17 cellular contexts compared by ENCODE assay signal in the genomic region with DNA sequence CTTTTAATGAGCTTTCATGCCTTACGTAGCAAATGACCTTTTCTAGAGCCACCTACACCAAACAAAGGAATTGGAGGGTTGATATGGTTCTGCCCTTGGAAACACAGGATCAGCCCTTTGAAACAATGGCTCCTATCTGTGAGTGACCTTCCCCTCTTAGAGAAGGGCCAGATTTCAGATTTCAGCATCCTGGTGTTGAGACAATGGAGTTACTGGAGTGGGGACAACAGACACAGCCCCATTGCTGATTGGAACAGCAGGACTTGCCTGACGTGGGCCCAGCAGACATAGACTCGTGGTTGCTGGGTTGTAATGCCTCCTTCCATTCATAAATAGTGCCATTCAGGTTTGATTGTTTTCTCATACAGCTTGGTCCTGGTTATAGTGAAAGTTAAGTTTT.
DNase-seq lines count a peak whose midpoint lies in the region; ATAC-seq and TF ChIP-seq lines count a peak whose summit lies in the region.
"Had no signal": no experiment of that assay in that cellular context is flagged by ENCODE, and none has a peak within 500 bp of the region (broad histone marks: within the 10 kb centered on the region; RNA-seq: fewer than 3 reads in every experiment).

No MANE protein-coding gene starts in this region.

- no peaks in the 10 kb centered on the region for H3K9me2 ChIP-seq in PC-3 (replicated peaks; ENCODE audit: low read length)

- no peaks in the 10 kb centered on the region for H4K20me1 ChIP-seq in PC-3 (ENCODE audit: low read length)

- no peaks in the 10 kb centered on the region for H3K36me3 ChIP-seq in PC-3 (ENCODE audit: low read depth, low read length)
- H3K36me3 ChIP-seq in endodermal cell (ENCODE audit: control insufficient read depth, insufficient read depth, low read length) = no peaks in the 10 kb centered on the region
- no peaks in the 10 kb centered on the region for H3K36me3 ChIP-seq in mesodermal cell (ENCODE audit: control insufficient read depth, insufficient read depth, low read length)
- H3K36me3 ChIP-seq in thyroid gland = no peaks in the 10 kb centered on the region
- H3K36me3 ChIP-seq: prostate gland, SJCRH30 had no signal

- POLR2A ChIA-PET in PC-3 (lab: Charles Lee; ENCODE audit: unreplicated experiment) = interaction anchor here (1.4 kb wide), 1 partner anchor 22 kb away, joined by 8 read pairs; no protein-coding TSS in a partner anchor
- POLR2A ChIA-PET in activated CD4-positive, alpha-beta memory T cell treated with anti-CD3 and anti-CD28 coated beads for 36 hours (lab: Charles Lee) = no interaction called here

- intact Hi-C loops in PC-3 (cut with micrococcal nuclease) = loop anchor here (2.0 to 10.0 kb wide), 6 partner anchors 26 to 212 kb away; partner anchors contain the start of gene GALNT10
- intact Hi-C loops in thyroid gland (cut with DNase I) = no loop called here
- intact Hi-C loops in activated CD4-positive, alpha-beta memory T cell treated with anti-CD3 and anti-CD28 coated beads for 36 hours (cut with micrococcal nuclease) = no loop called here

- peak overlapping the region; percentile 90 for H3K4me2 ChIP-seq in PC-3 (ENCODE audit: low read length)

- WGBS in endodermal cell (ENCODE audit: insufficient coverage in 1 of 2, insufficient read length in 1 of 2), 2 experiments = 7 to 24% methylated on average over 3 of the region's 3 CpGs
- WGBS in mesodermal cell (ENCODE audit: insufficient coverage in 2 of 2), 2 experiments = 67 to 100% methylated on average over 1 of the region's 3 CpGs
- WGBS in thyroid gland, 2 donors = 74 to 80% methylated on average over 3 of the region's 3 CpGs

- H3K9ac ChIP-seq in PC-3 (ENCODE audit: low read length) (peak overlapping the region; percentile 50; the same call in 1 of the 2 replicates), endodermal cell (ENCODE audit: extremely low read depth, low read length, poor library complexity, severe bottlenecking) (peak overlapping the region; percentile 85)

- H3K4me1 ChIP-seq in PC-3 (ENCODE audit: insufficient read depth, low read length) = peaks cover 53% of the 10 kb centered on the region
- peaks cover 29% of the 10 kb centered on the region for H3K4me1 ChIP-seq in endodermal cell (ENCODE audit: control insufficient read depth, insufficient read depth, low read length)
- H3K4me1 ChIP-seq in mesodermal cell (ENCODE audit: control insufficient read depth, insufficient read depth, low read length, poor library complexity, severe bottlenecking) = peaks cover 38% of the 10 kb centered on the region
- H3K4me1 ChIP-seq in thyroid gland = peaks cover 23 to 29% of the 10 kb centered on the region in 2 donors
- H3K4me1 ChIP-seq: foreskin keratinocyte had no signal

- TSS peak; percentile 57 for BruUV-seq in PC-3 (replicated peaks; lab: Mats Ljungman, UMichigan)

- H3K9me3 Mint-ChIP-seq in endodermal cell = no peaks in the 10 kb centered on the region
- no peaks in the 10 kb centered on the region for H3K9me3 Mint-ChIP-seq in activated CD4-positive, alpha-beta memory T cell treated with anti-CD3 and anti-CD28 coated beads for 36 hours
- H3K9me3 Mint-ChIP-seq: activated naive CD8-positive, alpha-beta T cell treated with anti-CD3 and anti-CD28 coated beads, Interleukin-2, amount 10 ng/mL, durations not matched to agents 7 days and 5 days; CD8-positive, alpha-beta T cell; dendritic cell treated with granulocyte-macrophage colony-stimulating factor and Interleukin-4, amounts not matched to agents 40 ng/mL and 50 ng/mL, for 4 days had no signal

- no peak for TF ChIP-seq POLR2A in thyroid gland (IDR thresholded peaks at IDR 0.05)

- H3K27ac ChIP-seq in PC-3 (ENCODE audit: low read length) = peak overlapping the region; percentile 80
- H3K27ac ChIP-seq in endodermal cell (ENCODE audit: low read depth, low read length) = peak overlapping the region; percentile 54
- peak overlapping the region; percentile 58 for H3K27ac ChIP-seq in mesodermal cell (ENCODE audit: low read depth, low read length, severe bottlenecking)
- peak overlapping the region; percentile 67 to 87 (median 73) for H3K27ac ChIP-seq in thyroid gland
- H3K27ac ChIP-seq: foreskin keratinocyte, SJCRH30 had no signal

- H3K9me3 ChIP-seq in PC-3 (ENCODE audit: low read length) = no peaks in the 10 kb centered on the region
- H3K9me3 ChIP-seq in endodermal cell (ENCODE audit: control insufficient read depth, low read length) = no peaks in the 10 kb centered on the region
- no peaks in the 10 kb centered on the region for H3K9me3 ChIP-seq in mesodermal cell (ENCODE audit: control insufficient read depth, low read length)
- no peaks in the 10 kb centered on the region for H3K9me3 ChIP-seq in thyroid gland
- H3K9me3 ChIP-seq: prostate gland, SJCRH30 had no signal

- H3K27ac Mint-ChIP-seq in endodermal cell = peak overlapping the region; percentile 85
- no peak overlapping the region for H3K27ac Mint-ChIP-seq in activated CD4-positive, alpha-beta memory T cell treated with anti-CD3 and anti-CD28 coated beads for 36 hours
- H3K27ac Mint-ChIP-seq: activated naive CD8-positive, alpha-beta T cell treated with anti-CD3 and anti-CD28 coated beads, Interleukin-2, amount 10 ng/mL, durations not matched to agents 7 days and 5 days; CD8-positive, alpha-beta T cell; dendritic cell treated with granulocyte-macrophage colony-stimulating factor and Interleukin-4, amounts not matched to agents 40 ng/mL and 50 ng/mL, for 4 days; stimulated activated naive CD8-positive, alpha-beta T cell treated with anti-CD3 and anti-CD28 coated beads, Interleukin-15, amount 100 ng/mL, for 72 hours had no signal

- H3K27me3 ChIP-seq in PC-3 (ENCODE audit: low read length) (no peaks in the 10 kb centered on the region), endodermal cell (ENCODE audit: control insufficient read depth, insufficient read depth, low read length, poor library complexity, severe bottlenecking) (no peaks in the 10 kb centered on the region), thyroid gland (no peaks in the 10 kb centered on the region)
- H3K27me3 ChIP-seq: foreskin keratinocyte, SJCRH30 had no signal

- H3K4me3 ChIP-seq in PC-3 (ENCODE audit: low read length) = no peak overlapping the region
- H3K4me3 ChIP-seq in endodermal cell (ENCODE audit: low read length) = peak overlapping the region; percentile 74
- no peak overlapping the region for H3K4me3 ChIP-seq in mesodermal cell (ENCODE audit: extremely low read depth, insufficient read depth, low read length, poor library complexity, severe bottlenecking)
- no peak overlapping the region for H3K4me3 ChIP-seq in thyroid gland (replicated peaks in 1 of 3)
- H3K4me3 ChIP-seq: prostate gland, SJCRH30 had no signal

- no peak for ATAC-seq in PC-3
- no peak for ATAC-seq in GM21381 (IDR thresholded peaks at IDR 0.05; ENCODE audit: unreplicated experiment)
- no peak for ATAC-seq in GM19452 (IDR thresholded peaks at IDR 0.05; ENCODE audit: unreplicated experiment)
- ATAC-seq: CD8-positive, alpha-beta T cell; stimulated activated naive CD8-positive, alpha-beta T cell treated with anti-CD3 and anti-CD28 coated beads, Interleukin-15, amount 100 ng/mL, for 72 hours had no signal

- peaks cover 56% of the 10 kb centered on the region for H3K4me1 Mint-ChIP-seq in endodermal cell
- H3K4me1 Mint-ChIP-seq in activated CD4-positive, alpha-beta memory T cell treated with anti-CD3 and anti-CD28 coated beads for 36 hours (ENCODE audit: low read depth) = no peaks in the 10 kb centered on the region

- peaks cover 4% of the 10 kb centered on the region for H3F3A ChIP-seq in PC-3 (ENCODE audit: low read length, unreplicated experiment)

- CTCF ChIA-PET in PC-3 (lab: Charles Lee) = interaction anchor here (0.5 kb wide), 1 partner anchor 8 kb away, joined by 3 read pairs; no protein-coding TSS in a partner anchor
- CTCF ChIA-PET in activated CD4-positive, alpha-beta memory T cell treated with anti-CD3 and anti-CD28 coated beads for 36 hours (lab: Charles Lee) = no interaction called here

- H3K4me3 Mint-ChIP-seq in endodermal cell = no peak overlapping the region
- no peak overlapping the region for H3K4me3 Mint-ChIP-seq in activated CD4-positive, alpha-beta memory T cell treated with anti-CD3 and anti-CD28 coated beads for 36 hours
- H3K4me3 Mint-ChIP-seq: activated naive CD8-positive, alpha-beta T cell treated with anti-CD3 and anti-CD28 coated beads, Interleukin-2, amount 10 ng/mL, durations not matched to agents 7 days and 5 days; CD8-positive, alpha-beta T cell; dendritic cell treated with granulocyte-macrophage colony-stimulating factor and Interleukin-4, amounts not matched to agents 40 ng/mL and 50 ng/mL, for 4 days; stimulated activated naive CD8-positive, alpha-beta T cell treated with anti-CD3 and anti-CD28 coated beads, Interleukin-15, amount 100 ng/mL, for 72 hours had no signal

- H3K27me3 Mint-ChIP-seq in endodermal cell (ENCODE audit: insufficient read depth) = no peaks in the 10 kb centered on the region
- no peaks in the 10 kb centered on the region for H3K27me3 Mint-ChIP-seq in activated CD4-positive, alpha-beta memory T cell treated with anti-CD3 and anti-CD28 coated beads for 36 hours
- H3K27me3 Mint-ChIP-seq: activated naive CD8-positive, alpha-beta T cell treated with anti-CD3 and anti-CD28 coated beads, Interleukin-2, amount 10 ng/mL, durations not matched to agents 7 days and 5 days; stimulated activated naive CD8-positive, alpha-beta T cell treated with anti-CD3 and anti-CD28 coated beads, Interleukin-15, amount 100 ng/mL, for 72 hours had no signal

- TF ChIP-seq CTCF in PC-3 (conservative IDR thresholded peaks at IDR 0.05; ENCODE audit: low read depth, low read length) = no peak
- no peak for TF ChIP-seq CTCF in endodermal cell (conservative IDR thresholded peaks at IDR 0.05)
- TF ChIP-seq CTCF in thyroid gland (IDR thresholded peaks at IDR 0.05) = no peak

- no peak overlapping the region for H2AFZ ChIP-seq in PC-3 (ENCODE audit: low read length)

- no peaks in the 10 kb centered on the region for H3K36me3 Mint-ChIP-seq in endodermal cell (ENCODE audit: low read depth)
- peaks cover 3% of the 10 kb centered on the region for H3K36me3 Mint-ChIP-seq in activated CD4-positive, alpha-beta memory T cell treated with anti-CD3 and anti-CD28 coated beads for 36 hours

- peaks cover 28% of the 10 kb centered on the region for H3K79me2 ChIP-seq in PC-3 (ENCODE audit: low read length)

- DNase-seq in PC-3 (no peak), endodermal cell (peak; percentile 75), thyroid gland (no peak)
- DNase-seq in activated CD4-positive, alpha-beta memory T cell treated with anti-CD3 and anti-CD28 coated beads for 36 hours = no peak
- DNase-seq: activated naive CD8-positive, alpha-beta T cell treated with anti-CD3 and anti-CD28 coated beads, Interleukin-2, amount 10 ng/mL, durations not matched to agents 7 days and 5 days; KBM-7; NCI-H1694; NCI-H748 treated with DMSO at 0.1 percent for 48 hours; stimulated activated naive CD8-positive, alpha-beta T cell treated with anti-CD3 and anti-CD28 coated beads, Interleukin-15, amount 100 ng/mL, for 72 hours had no signal
